ENCODE assay signal across 9 cellular contexts in the genomic region with DNA sequence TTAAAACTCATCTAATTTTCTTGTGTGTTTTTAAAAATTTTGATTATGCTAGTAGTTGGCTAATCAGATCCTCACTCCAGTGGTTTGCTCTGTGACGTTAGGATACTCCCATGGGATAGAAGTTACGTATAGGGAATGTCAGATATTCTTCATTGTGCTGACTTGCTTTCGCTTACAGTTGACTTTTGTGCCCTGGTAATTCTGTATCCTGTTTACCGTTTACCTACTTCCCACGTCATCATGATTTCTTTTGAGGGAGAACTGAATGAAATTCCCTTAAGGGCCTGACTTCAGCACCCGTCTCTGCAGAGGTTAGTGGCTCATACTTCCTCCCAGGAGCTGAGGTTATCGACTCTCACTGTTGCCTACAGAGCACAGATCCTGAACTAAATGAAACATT. TPM values are rescaled to one million over a fixed set of nuclear protein-coding genes. Genes with fewer than 3 reads are reported as not detected.
A peak's percentile ranks its signal among the peaks of the same experiment; 100 is the strongest.
DNase-seq lines count a peak whose midpoint lies in the region; ATAC-seq and TF ChIP-seq lines count a peak whose summit lies in the region.
"Had no signal": no experiment of that assay in that cellular context is flagged by ENCODE, and none has a peak within 500 bp of the region (broad histone marks: within the 10 kb centered on the region; RNA-seq: fewer than 3 reads in every experiment).

No MANE protein-coding gene starts in this region.

- H3K27me3 ChIP-seq in Loucy (ENCODE audit: insufficient read depth, low read length, poor library complexity, severe bottlenecking), result no peaks in the 10 kb centered on the region
- H3K27me3 ChIP-seq in duodenal mucosa (ENCODE audit: control insufficient read depth in 1 of 2, insufficient read depth in 2 of 2, low read length in 2 of 2), result no peaks in the 10 kb centered on the region

- H3K9me3 Mint-ChIP-seq in CD14-positive monocyte (peaks cover 0 to 5% (median 0%) of the 10 kb centered on the region in 7 donors), nephron progenitor cell (peaks cover 4% of the 10 kb centered on the region)

- no peaks in the 10 kb centered on the region; the same call in 1 of the 2 replicates for H3K9me3 ChIP-seq in Loucy (ENCODE audit: insufficient read depth, low read depth, low read length)
- H3K9me3 ChIP-seq in duodenal mucosa (ENCODE audit: control insufficient read depth in 1 of 2, low read length in 2 of 2), result no peaks in the 10 kb centered on the region

- H3K27ac Mint-ChIP-seq in CD14-positive monocyte, result peak overlapping the region in 2 of 7 donors; percentile 51 to 60
- peak overlapping the region; percentile 92 for H3K27ac Mint-ChIP-seq in nephron progenitor cell

- H3K4me3 ChIP-seq in Loucy (ENCODE audit: low read length, poor library complexity, severe bottlenecking), result peak overlapping the region; percentile 90
- H3K4me3 ChIP-seq in duodenal mucosa (ENCODE audit: low read depth in 1 of 2, low read length in 2 of 2), result peak overlapping the region in 1 of 2 donors; percentile 88

- H3K9ac ChIP-seq in Loucy (ENCODE audit: low read depth, low read length, poor library complexity, severe bottlenecking) (peak overlapping the region; percentile 89), duodenal mucosa (ENCODE audit: low read depth in 1 of 2, low read length in 2 of 2) (peak overlapping the region; percentile 32 to 100)

- ATAC-seq in GM21360 (IDR thresholded peaks at IDR 0.05; ENCODE audit: unreplicated experiment) (no peak), HG02798 (IDR thresholded peaks at IDR 0.05; ENCODE audit: poor library complexity, unreplicated experiment) (no peak)

- peak overlapping the region; percentile 85 for H3K4me2 ChIP-seq in Loucy (ENCODE audit: low read depth, low read length, poor library complexity, severe bottlenecking)

- H3K4me1 Mint-ChIP-seq in CD14-positive monocyte (peaks cover 49% of the 10 kb centered on the region), nephron progenitor cell (peaks cover 64% of the 10 kb centered on the region)

- H3K4me3 Mint-ChIP-seq in CD14-positive monocyte, result peak overlapping the region; percentile 2 to 97
- H3K4me3 Mint-ChIP-seq in nephron progenitor cell, result peak overlapping the region; percentile 98

- peaks cover 55% of the 10 kb centered on the region for H4K20me1 ChIP-seq in Loucy (ENCODE audit: insufficient read depth, low read length, poor library complexity, severe bottlenecking)

- H3K36me3 ChIP-seq in Loucy (ENCODE audit: insufficient read depth, low read length) (peaks cover 44% of the 10 kb centered on the region), duodenal mucosa (ENCODE audit: control insufficient read depth in 1 of 2, insufficient read depth in 2 of 2, low read length in 2 of 2) (peaks cover 11 to 37% of the 10 kb centered on the region in 2 donors)

- H2AFZ ChIP-seq in Loucy (ENCODE audit: low read length), result no peak overlapping the region

- intact Hi-C loops in CD14-positive monocyte (cut with micrococcal nuclease), result loop anchor here (5.0 to 10.0 kb wide), 3 partner anchors 53 to 730 kb away; a partner anchor contains a TSS

- H3K4me1 ChIP-seq in Loucy (ENCODE audit: insufficient read depth, low read length, poor library complexity, severe bottlenecking) (peaks cover 46% of the 10 kb centered on the region), duodenal mucosa (ENCODE audit: control insufficient read depth in 1 of 2, insufficient read depth in 2 of 2, low read length in 2 of 2) (peaks cover 17 to 35% of the 10 kb centered on the region in 2 donors)

- no peak for TF ChIP-seq CTCF in CD14-positive monocyte (IDR thresholded peaks at IDR 0.05)
- no peak for TF ChIP-seq CTCF in Loucy (conservative IDR thresholded peaks at IDR 0.05; ENCODE audit: low read length)
- no peak for TF ChIP-seq CTCF in nephron progenitor cell (IDR thresholded peaks at IDR 0.05)

- H3K27ac ChIP-seq in duodenal mucosa (ENCODE audit: low read depth, low read length), result no peak overlapping the region

- no peaks in the 10 kb centered on the region for H3F3A ChIP-seq in Loucy (ENCODE audit: low read depth)

- H3K36me3 Mint-ChIP-seq in CD14-positive monocyte (peaks cover 44 to 57% of the 10 kb centered on the region in 2 donors), nephron progenitor cell (ENCODE audit: low read depth) (peaks cover 49% of the 10 kb centered on the region)

- H3K79me2 ChIP-seq in Loucy (ENCODE audit: insufficient read depth, low read length), result peaks cover 75% of the 10 kb centered on the region

- DNase-seq in CD14-positive monocyte (ENCODE audit: low spot score) (no peak), nephron progenitor cell (no peak), germinal center (ENCODE audit: low spot score) (no peak), NCI-H82 treated with DMSO at 0.1 percent for 48 hours (lab: John Stamatoyannopoulos, UW; ENCODE audit: unreplicated experiment) (no peak)
- DNase-seq: small intestine had no signal

- H3K27me3 Mint-ChIP-seq in CD14-positive monocyte (ENCODE audit: low read depth in 3 of 3) (peaks cover 0 to 5% (median 0%) of the 10 kb centered on the region in 3 donors), nephron progenitor cell (ENCODE audit: low read depth, poor library complexity) (no peaks in the 10 kb centered on the region)

- H3K9me2 ChIP-seq in Loucy (replicated peaks; ENCODE audit: low read depth, low read length), result no peaks in the 10 kb centered on the region

RNA-seq across cellular contexts. Expression of a gene that starts 2.6 kb away (rescaled TPM):
- polyA plus RNA-seq in CD14-positive monocyte, result 100 to 1,000 TPM; 300 to 436 TPM

RNA-seq across cellular contexts. Expression of a gene that starts 57.5 kb away (rescaled TPM):
- polyA plus RNA-seq in CD14-positive monocyte, result 10 to 100 TPM; 19.9 to 22.1 TPM
